Comparison of ENCODE assay signal across 9 cellular contexts in the genomic region with DNA sequence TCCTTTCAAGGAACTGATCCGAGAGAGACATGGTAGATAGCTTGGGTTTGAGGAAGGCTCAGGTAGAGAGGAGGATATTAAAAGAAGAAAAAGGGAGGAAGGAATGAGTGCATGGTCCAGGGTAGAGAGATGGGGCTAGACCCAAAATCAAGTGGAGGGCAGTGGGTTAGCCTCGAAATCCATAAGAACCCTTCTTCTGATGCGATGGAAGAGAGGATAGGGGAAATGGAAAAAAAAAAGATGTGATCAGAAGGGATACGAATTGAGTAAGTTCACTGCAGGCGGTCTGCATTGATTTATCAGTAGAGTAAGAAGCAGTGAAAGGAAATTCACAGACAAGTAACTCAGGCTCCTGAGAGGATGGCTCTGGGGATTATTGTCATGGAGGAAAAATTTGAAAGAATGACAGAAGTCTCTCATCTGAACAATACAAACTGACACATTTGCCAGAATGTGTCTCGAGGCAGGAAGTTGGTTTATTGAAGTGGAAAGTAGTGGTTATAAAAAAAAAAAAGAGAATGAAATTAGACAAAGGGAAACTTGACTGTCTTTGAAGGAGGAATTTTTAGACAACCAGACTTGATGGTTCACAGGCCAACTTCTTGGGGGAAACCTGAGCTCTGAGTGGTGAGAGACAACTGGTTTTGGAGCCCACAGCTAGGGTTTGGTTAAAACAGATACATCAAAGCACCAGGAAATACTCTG. TPM values are rescaled to one million over a fixed set of nuclear protein-coding genes. Genes with fewer than 3 reads are reported as not detected.
A peak's percentile ranks its signal among the peaks of the same experiment; 100 is the strongest.
DNase-seq lines count a peak whose midpoint lies in the region; ATAC-seq and TF ChIP-seq lines count a peak whose summit lies in the region.
"Had no signal": no experiment of that assay in that cellular context is flagged by ENCODE, and none has a peak within 500 bp of the region (broad histone marks: within the 10 kb centered on the region; RNA-seq: fewer than 3 reads in every experiment).

No MANE protein-coding gene starts in this region.

- H3K18ac ChIP-seq in trophoblast cell (ENCODE audit: low read length): no peak overlapping the region

- H3K79me2 ChIP-seq in trophoblast cell (ENCODE audit: control insufficient read depth, insufficient read depth, low read length, poor library complexity): peaks cover 12% of the 10 kb centered on the region

- H3K4me2 ChIP-seq in trophoblast cell (ENCODE audit: low read length): peak overlapping the region; percentile 12

- H3K27me3 ChIP-seq in trophoblast cell (ENCODE audit: insufficient read depth, low read length): no peaks in the 10 kb centered on the region
- H3K27me3 ChIP-seq in tibial nerve: no peaks in the 10 kb centered on the region

- H3K23ac ChIP-seq in trophoblast cell (ENCODE audit: low read length): no peak overlapping the region

- H2BK12ac ChIP-seq in trophoblast cell (ENCODE audit: low read length): no peak overlapping the region

- no peak overlapping the region for H2BK5ac ChIP-seq in trophoblast cell (ENCODE audit: low read depth, low read length, poor library complexity)

- DNase-seq in activated CD4-positive, alpha-beta T cell treated with anti-CD3 and anti-CD28 coated beads for 48 hours: peak; percentile 32
- no peak for DNase-seq in activated CD4-positive, alpha-beta T cell treated with anti-CD3 and anti-CD28 coated beads, Interleukin-2, amount 50 U/mL, for 4 hours
- DNase-seq in activated B cell treated with CpG ODN at 0.5 μM for 24 hours (no peak), trophoblast cell (no peak), tibial nerve (ENCODE audit: low spot score in 2 of 2) (no peak), posterior vena cava (ENCODE audit: low spot score) (no peak), mesothelial cell of epicardium (ENCODE audit: low spot score in 2 of 2, unreplicated experiment in 2 of 2) (no peak)
- DNase-seq: GM23248 had no signal

- TF ChIP-seq EP300 in tibial nerve (IDR thresholded peaks at IDR 0.05): no peak

- H3K27ac ChIP-seq in trophoblast cell (ENCODE audit: low read depth, low read length) (peak overlapping the region; percentile 71), tibial nerve (no peak overlapping the region)
- H3K27ac ChIP-seq: GM23248 had no signal

- H2BK120ac ChIP-seq in trophoblast cell (ENCODE audit: insufficient read depth, low read length, poor library complexity): no peak overlapping the region

- H3K36me3 ChIP-seq in trophoblast cell (ENCODE audit: control insufficient read depth in 1 of 2, insufficient read depth in 2 of 2, low read length in 2 of 2) (peaks cover 10 to 20% of the 10 kb centered on the region in 2 experiments), tibial nerve (no peaks in the 10 kb centered on the region)

- H4K12ac ChIP-seq in trophoblast cell (ENCODE audit: low read depth, low read length): no peak overlapping the region

- peaks cover 2% of the 10 kb centered on the region for H3K79me1 ChIP-seq in trophoblast cell (ENCODE audit: low read length)

- no peaks in the 10 kb centered on the region for H3K9me3 ChIP-seq in trophoblast cell (ENCODE audit: insufficient read depth, low read depth, low read length)
- no peaks in the 10 kb centered on the region for H3K9me3 ChIP-seq in tibial nerve

- intact Hi-C loops in activated B cell treated with CpG ODN at 0.5 μM for 24 hours (cut with micrococcal nuclease) (loop anchor here (1.0 kb wide), 1 partner anchor 10 kb away; a partner anchor contains a TSS), posterior vena cava (cut with DNase I) (no loop called here)

- no CpG with 5 or more reads among the region's 6 CpGs for WGBS in trophoblast cell (ENCODE audit: extremely low coverage, insufficient coverage, insufficient read length)
- 80 to 83% methylated on average over 6 of the region's 6 CpGs for WGBS in tibial nerve, 2 donors

- H3K27ac Mint-ChIP-seq in activated B cell treated with CpG ODN at 0.5 μM for 24 hours: peak overlapping the region; percentile 43
- no peak overlapping the region for H3K27ac Mint-ChIP-seq in mesothelial cell of epicardium

- H3K4me3 ChIP-seq in trophoblast cell (ENCODE audit: low read depth, low read length) (no peak overlapping the region), tibial nerve (no peak overlapping the region)
- H3K4me3 ChIP-seq: GM23248 had no signal

- H3K4me1 Mint-ChIP-seq in activated B cell treated with CpG ODN at 0.5 μM for 24 hours: peaks cover 63% of the 10 kb centered on the region
- peaks cover 4% of the 10 kb centered on the region for H3K4me1 Mint-ChIP-seq in mesothelial cell of epicardium

- H4K8ac ChIP-seq in trophoblast cell (ENCODE audit: low read depth, low read length): no peak overlapping the region

- H3K14ac ChIP-seq in trophoblast cell (ENCODE audit: low read length): no peak overlapping the region

- H3K9me3 Mint-ChIP-seq in activated B cell treated with CpG ODN at 0.5 μM for 24 hours (no peaks in the 10 kb centered on the region), mesothelial cell of epicardium (peaks cover 6% of the 10 kb centered on the region)

- POLR2A ChIA-PET in activated B cell treated with CpG ODN at 0.5 μM for 24 hours (lab: Charles Lee): interaction anchor here (0.7 to 2.7 kb wide), 2 partner anchors 10 to 16 kb away, joined by 3 to 13 read pairs; a partner anchor contains a TSS

- no peak overlapping the region for H3K4ac ChIP-seq in trophoblast cell (ENCODE audit: low read depth, low read length)

- no peak overlapping the region for H3K9ac ChIP-seq in trophoblast cell (ENCODE audit: low read length)
- H3K9ac ChIP-seq: GM23248 had no signal

- CTCF ChIA-PET in activated B cell treated with CpG ODN at 0.5 μM for 24 hours (lab: Charles Lee): no interaction called here

- no peak overlapping the region for H2AFZ ChIP-seq in trophoblast cell (ENCODE audit: insufficient read depth, low read length, poor library complexity)
- H2AFZ ChIP-seq: GM23248 had no signal

- no peaks in the 10 kb centered on the region for H3K36me3 Mint-ChIP-seq in activated B cell treated with CpG ODN at 0.5 μM for 24 hours (ENCODE audit: low read depth)
- peaks cover 23% of the 10 kb centered on the region for H3K36me3 Mint-ChIP-seq in mesothelial cell of epicardium

- no peak overlapping the region for H4K91ac ChIP-seq in trophoblast cell (ENCODE audit: low read depth, low read length)

- peak overlapping the region; percentile 39 for H3K4me3 Mint-ChIP-seq in activated B cell treated with CpG ODN at 0.5 μM for 24 hours
- no peak overlapping the region for H3K4me3 Mint-ChIP-seq in mesothelial cell of epicardium

- H3K4me1 ChIP-seq in trophoblast cell (ENCODE audit: control insufficient read depth in 1 of 2, insufficient read depth in 2 of 2, low read length in 2 of 2): peaks cover 16 to 27% of the 10 kb centered on the region in 2 experiments
- peaks cover 0 to 21% (median 13%) of the 10 kb centered on the region in 4 donors for H3K4me1 ChIP-seq in tibial nerve

- ATAC-seq in HG02852 (IDR thresholded peaks at IDR 0.05; ENCODE audit: unreplicated experiment) (peak; percentile 75), activated B cell treated with CpG ODN at 0.5 μM for 24 hours (ENCODE audit: low read depth) (peak; percentile 55)

- H2AK5ac ChIP-seq in trophoblast cell (ENCODE audit: low read length): no peak overlapping the region

- TF ChIP-seq CTCF in activated B cell treated with CpG ODN at 0.5 μM for 24 hours (IDR thresholded peaks at IDR 0.05) (no peak), tibial nerve (IDR thresholded peaks at IDR 0.05) (no peak), mesothelial cell of epicardium (IDR thresholded peaks at IDR 0.05; ENCODE audit: unreplicated experiment) (no peak)

- no peak for TF ChIP-seq POLR2A in tibial nerve (IDR thresholded peaks at IDR 0.05)

- H3K27me3 Mint-ChIP-seq in activated B cell treated with CpG ODN at 0.5 μM for 24 hours (no peaks in the 10 kb centered on the region), mesothelial cell of epicardium (ENCODE audit: low read depth) (no peaks in the 10 kb centered on the region)

RNA-seq across cellular contexts. Expression of a gene that starts 10.2 kb away (rescaled TPM):
- total RNA-seq in activated B cell treated with CpG ODN at 0.5 μM for 24 hours (7.2 and 8.1 TPM in 2 replicates), tibial nerve (100 to 1,000 TPM in 1 of 4 donors, 10 to 100 TPM in 3; 56.9 to 110 (median 72.5) TPM), posterior vena cava (100 to 1,000 TPM in 1 of 2 donors, 10 to 100 TPM in 1; 77.5 to 105 TPM), mesothelial cell of epicardium (101 to 105 TPM (median 102 TPM) in 3 replicates)
- polyA plus RNA-seq in trophoblast cell (2013): 104 and 107 TPM in 2 replicates
